In the genomic region with DNA sequence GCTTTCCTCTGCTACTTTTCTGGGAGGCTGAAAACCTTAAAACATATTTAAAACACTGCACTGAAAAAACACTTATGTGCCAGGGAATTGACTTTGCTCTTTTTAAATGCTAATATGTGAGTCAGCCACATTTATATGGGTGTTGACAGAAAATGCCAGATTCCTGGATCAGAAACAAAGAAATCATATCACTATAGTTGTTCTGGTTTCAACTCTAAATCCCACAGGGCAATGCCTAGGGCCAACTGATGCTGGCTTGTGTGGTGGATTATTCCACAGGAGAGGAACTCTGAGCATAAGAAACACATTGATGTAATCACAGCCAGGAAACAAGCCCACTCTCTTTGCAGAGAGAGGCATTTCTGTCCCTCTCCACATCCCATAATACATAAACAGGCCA, we compare ENCODE assay signal across 20 cellular contexts.
"Had no signal": no experiment of that assay in that cellular context is flagged by ENCODE, and none has a peak within 500 bp of the region (broad histone marks: within the 10 kb centered on the region; RNA-seq: fewer than 3 reads in every experiment).

No MANE protein-coding gene starts in this region.

- H3K27ac ChIP-seq: adrenal gland, epithelial cell of prostate, foreskin keratinocyte, pancreas, sigmoid colon, spleen, upper lobe of right lung, WERI-Rb-1 had no signal

- DNase-seq: activated CD4-positive, alpha-beta memory T cell treated with anti-CD3 and anti-CD28 coated beads for 36 hours; activated gamma-delta T cell treated with Interleukin-2 at 50 U/mL for 16 hours; activated T-cell treated with anti-CD3 and anti-CD28 coated beads for 4 hours; adrenal gland; effector memory CD8-positive, alpha-beta T cell; foreskin keratinocyte; glutamatergic neuron; hippocampal formation; left cardiac atrium; mesendoderm; naive thymus-derived CD4-positive, alpha-beta T cell; pancreas; sigmoid colon; spleen; stimulated activated naive B cell treated with anti-CD40 and anti-IgM and Interleukin-4, amounts not matched to agents 10 μg/mL and 1 μg/mL and 100 μg/mL, for 72 hours; T-helper 2 cell; upper lobe of right lung; WERI-Rb-1 had no signal

- ATAC-seq: activated naive CD4-positive, alpha-beta T cell treated with anti-CD3 and anti-CD28 coated beads, Interleukin-2, amount 50 U/mL, for 72 hours; effector memory CD8-positive, alpha-beta T cell; foreskin keratinocyte; left cardiac atrium; naive thymus-derived CD4-positive, alpha-beta T cell; stimulated activated naive B cell treated with anti-CD40 and anti-IgM and Interleukin-4, amounts not matched to agents 10 μg/mL and 1 μg/mL and 100 μg/mL, for 72 hours; upper lobe of right lung had no signal

- H3K4me1 ChIP-seq: adrenal gland, foreskin keratinocyte, pancreas, spleen, upper lobe of right lung had no signal

- H3K4me3 ChIP-seq: adrenal gland, pancreas, sigmoid colon, spleen, upper lobe of right lung had no signal

- H3K36me3 ChIP-seq: adrenal gland, pancreas, sigmoid colon, spleen, upper lobe of right lung, WERI-Rb-1 had no signal

- H3K27me3 ChIP-seq: adrenal gland, foreskin keratinocyte, pancreas, sigmoid colon, spleen, upper lobe of right lung had no signal

- H3K9me3 ChIP-seq: adrenal gland, pancreas, sigmoid colon had no signal
